Comparison of ENCODE assay signal across 8 cellular contexts in the genomic region with DNA sequence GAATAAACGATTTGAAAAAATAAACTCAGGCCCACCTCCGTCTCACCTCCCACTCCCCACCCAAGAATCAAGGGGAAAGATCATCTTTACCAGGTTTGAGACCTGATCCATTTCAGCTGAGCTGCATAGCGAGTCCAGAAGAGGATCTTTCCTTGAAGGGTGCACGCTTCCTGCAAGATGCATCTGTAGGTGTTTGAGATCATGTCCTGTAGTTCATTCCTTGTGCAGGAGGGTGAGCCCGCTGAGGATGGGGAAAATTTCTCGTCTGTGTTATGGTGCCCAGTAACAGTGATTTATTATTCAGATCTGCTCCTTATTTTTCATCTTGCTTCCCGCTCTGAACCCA. TPM values are rescaled to one million over a fixed set of nuclear protein-coding genes. Genes with fewer than 3 reads are reported as not detected.
DNase-seq lines count a peak whose midpoint lies in the region; ATAC-seq and TF ChIP-seq lines count a peak whose summit lies in the region.

No MANE protein-coding gene starts in this region.

- no peaks in the 10 kb centered on the region for H3K9me2 ChIP-seq in HCT116 (ENCODE audit: insufficient read depth)

- CTCF ChIA-PET in AG04449 (lab: Yijun Ruan, JAX), result interaction anchor here (2.6 kb wide), 1 partner anchor 28 kb away, joined by 10 read pairs; no protein-coding TSS in a partner anchor
- CTCF ChIA-PET in HCT116 (lab: Charles Lee), result interaction anchor here (1.2 kb wide), 1 partner anchor 32 kb away, joined by 4 read pairs; no protein-coding TSS in a partner anchor

- H2AFZ ChIP-seq in HCT116 (ENCODE audit: low read depth, low read length, poor library complexity, severe bottlenecking), result peak overlapping the region; percentile 89

- H3K4me1 ChIP-seq in HCT116 (ENCODE audit: control insufficient read depth in 1 of 2, insufficient read depth in 2 of 2, low read length in 2 of 2), result peaks cover 4 to 13% of the 10 kb centered on the region in 2 experiments; a peak in 3 of 4 replicates
- H3K4me1 ChIP-seq in lower lobe of right lung, result peaks cover 26% of the 10 kb centered on the region
- peaks cover 16% of the 10 kb centered on the region for H3K4me1 ChIP-seq in upper lobe of right lung

- no peaks in the 10 kb centered on the region for H4K20me1 ChIP-seq in HCT116 (ENCODE audit: insufficient read depth)

- H3K36me3 ChIP-seq in HCT116 (ENCODE audit: control insufficient read depth in 1 of 2, insufficient read depth in 2 of 2, low read length in 2 of 2) (no peaks in the 10 kb centered on the region), lower lobe of right lung (no peaks in the 10 kb centered on the region), upper lobe of right lung (no peaks in the 10 kb centered on the region)

- DNase-seq in AG04449 (ENCODE audit: low read depth, low spot score) (no peak), HCT116 (ENCODE audit: low read depth, low spot score) (no peak), lower lobe of right lung (no peak), upper lobe of right lung (no peak)

- TSS peak; percentile 39 for BruUV-seq in HCT116 (replicated peaks; lab: Mats Ljungman, UMichigan)

- no peak for TF ChIP-seq POLR2A in HCT116 (IDR thresholded peaks at IDR 0.05; ENCODE audit: borderline replicate concordance, extremely low read depth, insufficient read depth, insufficient read length)

- peak overlapping the region; percentile 66; the same call in 1 of the 2 replicates for H3K9ac ChIP-seq in HCT116 (ENCODE audit: low read length)

- POLR2A ChIA-PET in AG04449 (lab: Yijun Ruan, JAX) (no interaction called here), HCT116 (lab: Charles Lee) (interaction anchor here (1.3 kb wide), 1 partner anchor 10 kb away, joined by 4 read pairs; no protein-coding TSS in a partner anchor)

- H3K9me3 ChIP-seq in HCT116 (ENCODE audit: control insufficient read depth in 1 of 2, insufficient read depth in 1 of 2, low read depth in 1 of 2, low read length in 2 of 2) (no peaks in the 10 kb centered on the region), lower lobe of right lung (no peaks in the 10 kb centered on the region), upper lobe of right lung (no peaks in the 10 kb centered on the region)

- TF ChIP-seq RAD21 in HCT116 (IDR thresholded peaks at IDR 0.05; ENCODE audit: low read depth), result no peak

- no peak for ATAC-seq in HCT116
- no peak for ATAC-seq in lower lobe of right lung
- ATAC-seq in upper lobe of right lung, result no peak
- no peak for ATAC-seq in GM19467 (IDR thresholded peaks at IDR 0.05; ENCODE audit: unreplicated experiment)
- no peak for ATAC-seq in esophagus mucosa
- ATAC-seq in GM19035 (IDR thresholded peaks at IDR 0.05; ENCODE audit: unreplicated experiment), result no peak

- H3K27me3 ChIP-seq in HCT116 (ENCODE audit: insufficient read depth, low read length) (no peaks in the 10 kb centered on the region), lower lobe of right lung (ENCODE audit: low read depth) (no peaks in the 10 kb centered on the region), upper lobe of right lung (no peaks in the 10 kb centered on the region)

- H3K4me2 ChIP-seq in HCT116 (ENCODE audit: low read length), result peak overlapping the region; percentile 88

- no peaks in the 10 kb centered on the region; the same call in 1 of the 2 replicates for H3K79me2 ChIP-seq in HCT116 (ENCODE audit: insufficient read depth, low read length)

- peak overlapping the region; percentile 87 for H3K4me3 ChIP-seq in AG04449 (ENCODE audit: low read depth, low read length)
- peak overlapping the region; percentile 74 to 76 for H3K4me3 ChIP-seq in HCT116 (replicated peaks in 1 of 2; ENCODE audit: low read depth in 1 of 2, low read length in 2 of 2)
- peak overlapping the region; percentile 74 for H3K4me3 ChIP-seq in lower lobe of right lung
- H3K4me3 ChIP-seq in upper lobe of right lung, result peak overlapping the region; percentile 75

- RAD21 ChIA-PET in HCT116 (lab: Charles Lee; ENCODE audit: low non-redundant PET in 1 of 2, low total read pairs in 2 of 2, uncharacterized antibody in 2 of 2, unreplicated experiment in 2 of 2), result no interaction called here

- intact Hi-C loops in HCT116 (cut with micrococcal nuclease) (no loop called here), lower lobe of right lung (cut with DNase I) (no loop called here), upper lobe of right lung (cut with DNase I) (no loop called here)

- H3K27ac ChIP-seq in HCT116 (ENCODE audit: low read depth, low read length) (no peak overlapping the region), angular gyrus (ENCODE audit: low read depth, low read length) (peak overlapping the region; percentile 82), lower lobe of right lung (no peak overlapping the region), upper lobe of right lung (peak overlapping the region; percentile 71)

- TF ChIP-seq CTCF in AG04449 (IDR thresholded peaks at IDR 0.05; ENCODE audit: insufficient read depth, low read length, missing control alignments) (no peak), HCT116 (IDR thresholded peaks at IDR 0.05 in 2 of 3, conservative IDR thresholded peaks at IDR 0.05 in 1 of 3; ENCODE audit: borderline replicate concordance in 1 of 3, insufficient read depth in 1 of 3, low read depth in 2 of 3, low read length in 2 of 3) (no peak), lower lobe of right lung (IDR thresholded peaks at IDR 0.05) (no peak), upper lobe of right lung (IDR thresholded peaks at IDR 0.05) (no peak)

TF ChIP-seq in HCT116, 20 proteins besides CTCF, POLR2A, EP300 and RAD21:
- TF ChIP-seq TCF7L2 (IDR thresholded peaks at IDR 0.05; ENCODE audit: borderline replicate concordance, extremely low read depth, insufficient read depth, insufficient read length) (no peak), SRF (IDR thresholded peaks at IDR 0.05; ENCODE audit: low read depth) (no peak), FOSL1 (IDR thresholded peaks at IDR 0.05; ENCODE audit: low read depth) (no peak), ZNF274 (IDR thresholded peaks at IDR 0.05; ENCODE audit: low read depth, low read length) (no peak), EZH2phosphoT487 (IDR thresholded peaks at IDR 0.05; ENCODE audit: borderline replicate concordance) (no peak)
- TF ChIP-seq, protein P1, sequence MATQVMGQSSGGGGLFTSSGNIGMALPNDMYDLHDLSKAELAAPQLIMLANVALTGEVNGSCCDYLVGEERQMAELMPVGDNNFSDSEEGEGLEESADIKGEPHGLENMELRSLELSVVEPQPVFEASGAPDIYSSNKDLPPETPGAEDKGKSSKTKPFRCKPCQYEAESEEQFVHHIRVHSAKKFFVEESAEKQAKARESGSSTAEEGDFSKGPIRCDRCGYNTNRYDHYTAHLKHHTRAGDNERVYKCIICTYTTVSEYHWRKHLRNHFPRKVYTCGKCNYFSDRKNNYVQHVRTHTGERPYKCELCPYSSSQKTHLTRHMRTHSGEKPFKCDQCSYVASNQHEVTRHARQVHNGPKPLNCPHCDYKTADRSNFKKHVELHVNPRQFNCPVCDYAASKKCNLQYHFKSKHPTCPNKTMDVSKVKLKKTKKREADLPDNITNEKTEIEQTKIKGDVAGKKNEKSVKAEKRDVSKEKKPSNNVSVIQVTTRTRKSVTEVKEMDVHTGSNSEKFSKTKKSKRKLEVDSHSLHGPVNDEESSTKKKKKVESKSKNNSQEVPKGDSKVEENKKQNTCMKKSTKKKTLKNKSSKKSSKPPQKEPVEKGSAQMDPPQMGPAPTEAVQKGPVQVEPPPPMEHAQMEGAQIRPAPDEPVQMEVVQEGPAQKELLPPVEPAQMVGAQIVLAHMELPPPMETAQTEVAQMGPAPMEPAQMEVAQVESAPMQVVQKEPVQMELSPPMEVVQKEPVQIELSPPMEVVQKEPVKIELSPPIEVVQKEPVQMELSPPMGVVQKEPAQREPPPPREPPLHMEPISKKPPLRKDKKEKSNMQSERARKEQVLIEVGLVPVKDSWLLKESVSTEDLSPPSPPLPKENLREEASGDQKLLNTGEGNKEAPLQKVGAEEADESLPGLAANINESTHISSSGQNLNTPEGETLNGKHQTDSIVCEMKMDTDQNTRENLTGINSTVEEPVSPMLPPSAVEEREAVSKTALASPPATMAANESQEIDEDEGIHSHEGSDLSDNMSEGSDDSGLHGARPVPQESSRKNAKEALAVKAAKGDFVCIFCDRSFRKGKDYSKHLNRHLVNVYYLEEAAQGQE (IDR thresholded peaks at IDR 0.05; ENCODE audit: low read depth), result no peak

RNA-seq across cellular contexts. Expression of gene TMEM169, which starts 0.6 kb away (rescaled TPM):
- 0.42 TPM for total RNA-seq in HCT116 (2021; ENCODE audit: unreplicated experiment)
- polyA plus RNA-seq in HCT116 (2012), result 0.20 TPM in 2 replicates
- total RNA-seq in lower lobe of right lung, result 1.2 TPM
- 1.4 TPM for total RNA-seq in upper lobe of right lung
- 0.04 TPM for total RNA-seq in esophagus mucosa

RNA-seq across cellular contexts. Expression of gene PECR, which starts 0.8 kb away (rescaled TPM):
- total RNA-seq in HCT116 (2021; ENCODE audit: unreplicated experiment), result 16.3 TPM
- 9.1 and 9.2 TPM in 2 replicates for polyA plus RNA-seq in HCT116 (2012)
- total RNA-seq in lower lobe of right lung, result 18.5 TPM
- 18.9 TPM for total RNA-seq in upper lobe of right lung
- 3.1 TPM for total RNA-seq in esophagus mucosa

RNA-seq across cellular contexts. Expression of gene XRCC5, which starts 26.8 kb away (rescaled TPM):
- total RNA-seq in HCT116 (2021; ENCODE audit: unreplicated experiment), result 424 TPM
- 265 and 266 TPM in 2 replicates for polyA plus RNA-seq in HCT116 (2012)
- total RNA-seq in lower lobe of right lung, result 155 TPM
- 178 TPM for total RNA-seq in upper lobe of right lung
- total RNA-seq in esophagus mucosa, result 198 TPM

Comparison
In these comparisons a context has a peak if more than half of its experiments do, and no peak if none do; other contexts are left out.
1. H3K27ac ChIP-seq: peak in angular gyrus (single experiment) and upper lobe of right lung (single experiment); none in HCT116 (single experiment) and lower lobe of right lung (single experiment).
2. Peak in every context shown above with its lines, with median percentiles within 50 percentile points of each other: H3K4me3 ChIP-seq.